Comparison of ENCODE assay signal across 25 cellular contexts in genomic region chr18:33866386-33866785, GRCh38.
"Had no signal": no experiment of that assay in that cellular context is flagged by ENCODE, and none has a peak within 500 bp of the region (broad histone marks: within the 10 kb centered on the region; RNA-seq: fewer than 3 reads in every experiment).

No MANE protein-coding gene starts in this region.

- H3K9ac ChIP-seq: neural progenitor cell had no signal

- H3K4me1 ChIP-seq: gastrocnemius medialis, neural progenitor cell, psoas muscle, spleen, testis, tibial artery had no signal

- H3K27ac ChIP-seq: coronary artery, epithelial cell of prostate, gastrocnemius medialis, neural progenitor cell, psoas muscle, skin epidermis, spleen, testis, tibial artery had no signal

- H3K9me3 ChIP-seq: gastrocnemius medialis, testis had no signal

- ATAC-seq: effector memory CD8-positive, alpha-beta T cell; esophagus mucosa; gastrocnemius medialis; left colon; left ventricle myocardium superior; mucosa of descending colon; natural killer cell treated with Interleukin-12 subunit alpha and Interleukin-12 subunit beta and Interleukin-15 and Interleukin-18, amount 100 ng/mL, for 72 hours; psoas muscle; right cardiac atrium; stimulated activated memory B cell treated with anti-CD40 and anti-IgM and Interleukin-4, amounts not matched to agents 10 μg/mL and 1 μg/mL and 100 μg/mL, for 72 hours; stimulated activated naive CD8-positive, alpha-beta T cell treated with anti-CD3 and anti-CD28 coated beads, Interleukin-15, Interleukin-2, amounts not matched to agents 100 U/mL and 50 U/mL, for 24 hours had no signal

- H3K36me3 ChIP-seq: gastrocnemius medialis, neural progenitor cell, spleen, tibial artery had no signal

- H3K27me3 ChIP-seq: gastrocnemius medialis, neural progenitor cell, spleen, testis, tibial artery had no signal

- H3K4me3 ChIP-seq: coronary artery, gastrocnemius medialis, lung, mucosa of descending colon, neural progenitor cell, psoas muscle, skin epidermis, spleen, testis, tibial artery had no signal

- DNase-seq: dermis blood vessel endothelial cell; effector memory CD8-positive, alpha-beta T cell; foreskin fibroblast; gastrocnemius medialis; head of caudate nucleus; left colon; left ventricle myocardium superior; mucosa of descending colon; naive B cell; psoas muscle; right cardiac atrium; spleen; stimulated activated CD4-positive, alpha-beta T cell treated with anti-CD3 and anti-CD28 coated beads, Interleukin-4, amount 100 ng/mL, for 4 hours; stimulated activated naive CD8-positive, alpha-beta T cell treated with anti-CD3 and anti-CD28 coated beads, Interleukin-15, Interleukin-2, amounts not matched to agents 100 U/mL and 50 U/mL, for 24 hours; substantia nigra; testis; tibial artery had no signal
